In the genomic region with DNA sequence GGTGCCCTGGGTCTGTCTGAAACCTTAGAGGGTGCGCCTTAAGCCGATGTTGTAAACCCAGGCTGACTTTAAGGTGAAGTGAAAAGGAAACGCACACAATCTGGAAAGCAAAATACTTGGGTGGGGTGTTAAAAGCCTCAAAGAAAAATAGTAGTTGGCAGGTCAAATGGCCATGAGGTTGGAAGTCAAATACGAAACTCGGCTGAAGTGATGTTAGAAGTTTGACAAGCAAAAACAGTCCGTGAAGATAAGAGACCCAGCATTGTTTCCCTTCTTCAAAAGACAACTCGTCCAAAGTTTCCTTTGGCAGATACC, we compare ENCODE assay signal across 8 cellular contexts. TPM values are rescaled to one million over a fixed set of nuclear protein-coding genes. Genes with fewer than 3 reads are reported as not detected.
DNase-seq lines count a peak whose midpoint lies in the region; ATAC-seq, FAIRE-seq and TF ChIP-seq lines count a peak whose summit lies in the region.

No MANE protein-coding gene starts in this region.

- no peaks in the 10 kb centered on the region for H3K9me2 ChIP-seq in Loucy (replicated peaks; ENCODE audit: low read depth, low read length)

- no peaks in the 10 kb centered on the region for H3K36me3 Mint-ChIP-seq in natural killer cell

- DNase-seq in AG10803 (ENCODE audit: low read depth) (no peak), dorsolateral prefrontal cortex (no peak), natural killer cell (no peak), GM12892 (ENCODE audit: insufficient read length) (no peak), midbrain (lab: John Stamatoyannopoulos, UW) (no peak), NCI-H1694 treated with DMSO at 0.1 percent for 48 hours (lab: John Stamatoyannopoulos, UW) (no peak)

- intact Hi-C loops in dorsolateral prefrontal cortex (cut with DNase I) (loop anchor here in 1 of 2 donors (5.0 to 10.0 kb wide), 2 partner anchors 102 to 199 kb away; no protein-coding TSS in a partner anchor), natural killer cell (cut with micrococcal nuclease) (loop anchor here (1.0 to 5.0 kb wide), 2 partner anchors 36 to 87 kb away; no protein-coding TSS in a partner anchor)

- TF ChIP-seq POLR2A in GM12892 (IDR thresholded peaks at IDR 0.05; ENCODE audit: low read depth, low read length), result no peak

- H3K4me3 ChIP-seq in AG10803 (ENCODE audit: low read length) (peak overlapping the region; percentile 69), Loucy (ENCODE audit: low read length, poor library complexity, severe bottlenecking) (peak overlapping the region; percentile 96), dorsolateral prefrontal cortex (peak overlapping the region in 58 of 59 donors; percentile 60 to 94 (median 81))

- peak overlapping the region; percentile 56 for H2AFZ ChIP-seq in Loucy (ENCODE audit: low read length)

- peaks cover 36% of the 10 kb centered on the region for H4K20me1 ChIP-seq in Loucy (ENCODE audit: insufficient read depth, low read length, poor library complexity, severe bottlenecking)

- H3K27ac ChIP-seq in dorsolateral prefrontal cortex, result peak overlapping the region in 50 of 59 donors; percentile 20 to 92 (median 82)

- H3K79me2 ChIP-seq in Loucy (ENCODE audit: insufficient read depth, low read length), result peaks cover 36% of the 10 kb centered on the region

- peak overlapping the region; percentile 58 for H3K4me2 ChIP-seq in Loucy (ENCODE audit: low read depth, low read length, poor library complexity, severe bottlenecking)

- H3K4me3 Mint-ChIP-seq in natural killer cell, result peak overlapping the region; percentile 97

- H3K27me3 ChIP-seq in Loucy (ENCODE audit: insufficient read depth, low read length, poor library complexity, severe bottlenecking) (no peaks in the 10 kb centered on the region), dorsolateral prefrontal cortex (peaks cover 0 to 45% (median 0%) of the 10 kb centered on the region in 45 donors)

- TF ChIP-seq CTCF in AG10803 (conservative IDR thresholded peaks at IDR 0.05; ENCODE audit: low read length) (no peak), Loucy (conservative IDR thresholded peaks at IDR 0.05; ENCODE audit: low read length) (no peak), dorsolateral prefrontal cortex (IDR thresholded peaks at IDR 0.05 in 54 of 56, conservative IDR thresholded peaks at IDR 0.05 in 2 of 56; ENCODE audit: low read depth in 1 of 56, partially characterized antibody in 56 of 56) (no peak), natural killer cell (IDR thresholded peaks at IDR 0.05) (no peak)

- no peaks in the 10 kb centered on the region for H3K36me3 ChIP-seq in Loucy (ENCODE audit: insufficient read depth, low read length)

- peak overlapping the region; percentile 84 to 96 for H3K27ac Mint-ChIP-seq in natural killer cell

- H3F3A ChIP-seq in Loucy (ENCODE audit: low read depth), result no peaks in the 10 kb centered on the region

- ATAC-seq in natural killer cell (no peak), HG03280 (IDR thresholded peaks at IDR 0.05; ENCODE audit: unreplicated experiment) (no peak)

- peaks cover 35 to 56% of the 10 kb centered on the region in 2 donors for H3K4me1 Mint-ChIP-seq in natural killer cell

- no peaks in the 10 kb centered on the region for H3K9me3 ChIP-seq in Loucy (ENCODE audit: insufficient read depth, low read depth, low read length)

- H3K9me3 Mint-ChIP-seq in natural killer cell, result no peaks in the 10 kb centered on the region

- H3K4me1 ChIP-seq in Loucy (ENCODE audit: insufficient read depth, low read length, poor library complexity, severe bottlenecking), result peaks cover 35% of the 10 kb centered on the region

- no peak for FAIRE-seq in GM12892 (lab: Jason Lieb, UNC)

- peak overlapping the region; percentile 91 for H3K9ac ChIP-seq in Loucy (ENCODE audit: low read depth, low read length, poor library complexity, severe bottlenecking)

- H3K27me3 Mint-ChIP-seq in natural killer cell (ENCODE audit: low read depth in 2 of 2), result no peaks in the 10 kb centered on the region

RNA-seq across cellular contexts. Expression of gene CDC42EP3, which starts 1.4 kb away (rescaled TPM):
- total RNA-seq in dorsolateral prefrontal cortex (10 to 100 TPM in 113 of 120 experiments, 1 to 10 TPM in 7; 6.3 to 30.3 (median 17.6) TPM), natural killer cell (100 to 1,000 TPM in 1 of 3 donors, 10 to 100 TPM in 2; 73.9 to 105 (median 84.6) TPM)
- polyA plus RNA-seq in GM12892 (2012; ENCODE audit: missing spikeins), result 56.5 TPM
